8 cellular contexts compared by ENCODE assay signal in the genomic region with DNA sequence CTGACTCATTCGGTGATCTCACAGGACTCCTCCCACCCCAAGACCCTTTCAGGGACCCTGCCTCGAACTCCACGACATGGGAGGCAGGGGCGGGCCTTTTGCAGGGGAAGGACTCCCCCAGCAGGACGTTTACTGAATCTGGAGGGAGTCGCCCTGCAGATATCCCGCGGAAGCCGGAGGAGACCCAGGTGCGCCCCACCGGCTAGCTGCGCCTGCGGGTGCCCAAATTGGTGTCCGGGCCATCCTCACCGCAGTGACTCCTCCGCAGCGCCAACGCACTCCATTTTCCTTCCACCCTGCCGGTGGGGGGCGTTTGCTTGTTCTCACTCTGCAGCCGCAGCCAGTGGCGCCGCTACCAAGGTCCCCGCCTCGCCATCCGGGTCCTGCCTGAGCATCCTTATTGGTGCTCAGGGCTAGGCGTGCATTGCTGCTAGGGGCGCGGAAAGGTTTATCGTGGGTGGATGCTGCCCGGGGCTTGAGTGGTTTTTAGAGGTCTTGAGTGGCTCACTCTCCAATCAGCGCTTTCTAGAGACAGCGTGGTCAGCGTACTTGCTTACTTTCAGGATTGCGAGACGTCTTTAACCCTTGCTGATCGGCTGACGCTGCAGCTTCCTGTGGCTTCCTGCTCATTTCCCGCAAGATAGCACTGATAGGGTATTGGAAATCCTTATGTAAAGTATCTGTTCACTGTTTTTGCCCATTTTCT.
DNase-seq lines count a peak whose midpoint lies in the region; ATAC-seq and TF ChIP-seq lines count a peak whose summit lies in the region.

No MANE protein-coding gene starts in this region.

- H3K36me3 Mint-ChIP-seq in T-cell = no peaks in the 10 kb centered on the region

- H3K4me1 ChIP-seq in adrenal gland (replicated peaks in 1 of 2) (peaks cover 4 to 14% of the 10 kb centered on the region in 2 donors), right atrium auricular region (peaks cover 0 to 13% of the 10 kb centered on the region in 2 donors), psoas muscle (peaks cover 6% of the 10 kb centered on the region)

- H3K4me3 ChIP-seq in adrenal gland = peak overlapping the region in 1 of 4 donors; percentile 51
- H3K4me3 ChIP-seq in right atrium auricular region = peak overlapping the region; percentile 21 to 44
- H3K4me3 ChIP-seq in psoas muscle = peak overlapping the region; percentile 54

- H3K36me3 ChIP-seq in adrenal gland (replicated peaks in 1 of 2) (no peaks in the 10 kb centered on the region), right atrium auricular region (no peaks in the 10 kb centered on the region), psoas muscle (ENCODE audit: insufficient read depth in 1 of 2, low read depth in 1 of 2) (no peaks in the 10 kb centered on the region)

- peak overlapping the region; percentile 86 to 87 (median 86) for H3K4me3 Mint-ChIP-seq in T-cell

- H3K27ac ChIP-seq in adrenal gland (peak overlapping the region in 1 of 5 donors; percentile 18), right atrium auricular region (no peak overlapping the region), psoas muscle (no peak overlapping the region)

- peak; percentile 69 for DNase-seq in DMS153 treated with DMSO at 0.1 percent for 48 hours (lab: John Stamatoyannopoulos, UW; ENCODE audit: unreplicated experiment)
- peak; percentile 64 for DNase-seq in KBM-7
- peak; percentile 55 to 85 (median 76) for DNase-seq in T-cell
- DNase-seq in adrenal gland = peak; percentile 50 to 90 (median 69)
- DNase-seq in right atrium auricular region (ENCODE audit: low spot score) = peak; percentile 87
- peak; percentile 73 to 82 for DNase-seq in psoas muscle
- peak; percentile 77 for DNase-seq in ureter (ENCODE audit: low spot score)

- no peak for TF ChIP-seq POLR2A in adrenal gland (IDR thresholded peaks at IDR 0.05)

- TF ChIP-seq CTCF in adrenal gland (IDR thresholded peaks at IDR 0.05) (peak in 1 of 6 experiments; percentile 21), right atrium auricular region (IDR thresholded peaks at IDR 0.05) (peak in 1 of 2 donors; percentile 46), psoas muscle (IDR thresholded peaks at IDR 0.05) (peak; percentile 26)

- in situ Hi-C loops in KBM-7 (cut with MboI; ENCODE audit: low pct_unique_long_range_greater_than_20kb, low sequenced_read_pairs) = no loop called here

- CTCF ChIA-PET in T-cell (lab: Charles Lee) = interaction anchor here in 1 of 2 donors (0.6 kb wide), 1 partner anchor 124 kb away, joined by 3 read pairs; no protein-coding TSS in a partner anchor

- peak overlapping the region in 1 of 2 donors; percentile 66 for H3K27ac Mint-ChIP-seq in T-cell

- peak; percentile 96 for ATAC-seq in GM21529 (IDR thresholded peaks at IDR 0.05; ENCODE audit: unreplicated experiment)
- peak; percentile 97 to 100 (median 98) for ATAC-seq in T-cell (replicated peaks in 1 of 4)
- ATAC-seq in psoas muscle = peak; percentile 67 to 84 (median 80)

- H3K27me3 Mint-ChIP-seq in T-cell = peaks cover 14 to 16% of the 10 kb centered on the region in 2 donors

- peaks cover 2 to 10% (median 4%) of the 10 kb centered on the region in 3 donors for H3K9me3 Mint-ChIP-seq in T-cell

- POLR2A ChIA-PET in T-cell (lab: Charles Lee) = no interaction called here

- intact Hi-C loops in adrenal gland (cut with DNase I) (no loop called here), psoas muscle (cut with DNase I) (no loop called here)

- 1 to 5% (median 1%) methylated on average over 14 to 39 of the region's 39 CpGs for WGBS in adrenal gland, 4 donors
- 0 to 1% (median 1%) methylated on average over 39 of the region's 39 CpGs for WGBS in psoas muscle, 3 donors

- no peaks in the 10 kb centered on the region for H3K9me3 ChIP-seq in adrenal gland (replicated peaks in 1 of 3)
- H3K9me3 ChIP-seq in right atrium auricular region = peaks cover 0 to 4% of the 10 kb centered on the region in 2 donors
- no peaks in the 10 kb centered on the region for H3K9me3 ChIP-seq in psoas muscle

- H3K4me1 Mint-ChIP-seq in T-cell = peaks cover 11 to 16% (median 13%) of the 10 kb centered on the region in 3 donors

- peaks cover 14% of the 10 kb centered on the region for H3K27me3 ChIP-seq in adrenal gland
- H3K27me3 ChIP-seq in right atrium auricular region = peaks cover 4 to 5% of the 10 kb centered on the region in 2 donors
- H3K27me3 ChIP-seq in psoas muscle (ENCODE audit: insufficient read depth in 3 of 3, low read length in 2 of 3) = peaks cover 0 to 38% (median 2%) of the 10 kb centered on the region in 3 donors
